Comparison of ENCODE assay signal across 1 cellular context in the genomic region with DNA sequence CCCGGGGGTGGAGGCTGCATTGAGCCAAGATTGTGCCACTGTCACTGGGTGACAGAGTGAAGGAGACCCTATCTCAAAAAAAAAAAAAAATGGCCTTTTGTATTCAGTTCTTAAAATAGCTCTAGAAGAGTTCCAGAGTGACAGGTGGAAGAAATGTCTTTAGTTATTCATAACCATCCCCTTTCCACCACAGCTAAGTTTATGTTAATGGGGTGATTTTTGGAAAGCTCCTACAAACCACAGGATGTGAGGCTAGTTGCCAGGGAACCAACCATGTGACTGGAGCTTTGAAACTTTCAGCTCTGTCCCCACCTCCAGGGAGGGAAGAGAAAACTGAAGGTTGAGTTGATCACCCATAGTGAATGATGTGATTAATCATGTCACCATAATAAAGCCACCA.
TF ChIP-seq lines count a peak whose summit lies in the region.

No MANE protein-coding gene starts in this region.

TF ChIP-seq in GM12878, 131 proteins besides CTCF, POLR2A, EP300 and RAD21:
- TF ChIP-seq RUNX3 (IDR thresholded peaks at IDR 0.05; ENCODE audit: low read length) (peak; percentile 88), MEF2A (IDR thresholded peaks at IDR 0.05; ENCODE audit: insufficient read depth, low read depth, low read length) (peak; percentile 78), POU2F2 (IDR thresholded peaks at IDR 0.05; ENCODE audit: borderline replicate concordance, low read depth, low read length) (peak; percentile 71; the same call in 1 of the 3 replicates), EED (IDR thresholded peaks at IDR 0.05; ENCODE audit: low read depth) (no peak), IKZF2 (IDR thresholded peaks at IDR 0.05) (peak in 1 of 2 experiments; percentile 19; a peak in 1 of 4 replicates), PAX5 (IDR thresholded peaks at IDR 0.05; ENCODE audit: borderline replicate concordance, low read depth, low read length) (no peak), ZNF384 (IDR thresholded peaks at IDR 0.05; ENCODE audit: borderline replicate concordance, low read depth, low read length) (peak; percentile 51; the same call in 1 of the 2 replicates), BMI1 (IDR thresholded peaks at IDR 0.05; ENCODE audit: borderline replicate concordance) (peak; percentile 83), RAD51 (IDR thresholded peaks at IDR 0.05) (peak; percentile 85), MXI1 (IDR thresholded peaks at IDR 0.05; ENCODE audit: low read depth, low read length) (peak; percentile 84), CBFB (IDR thresholded peaks at IDR 0.05; ENCODE audit: low read depth) (0 out of 2 replicates have a peak, but pooled peaks have one; percentile 27), TBL1XR1 (IDR thresholded peaks at IDR 0.05; ENCODE audit: low read depth, low read length) (no peak), KDM1A (IDR thresholded peaks at IDR 0.05; ENCODE audit: borderline replicate concordance) (no peak), MEF2B (IDR thresholded peaks at IDR 0.05; ENCODE audit: partially characterized antibody, poor library complexity, severe bottlenecking) (peak; percentile 57)
- TF ChIP-seq, protein P1, sequence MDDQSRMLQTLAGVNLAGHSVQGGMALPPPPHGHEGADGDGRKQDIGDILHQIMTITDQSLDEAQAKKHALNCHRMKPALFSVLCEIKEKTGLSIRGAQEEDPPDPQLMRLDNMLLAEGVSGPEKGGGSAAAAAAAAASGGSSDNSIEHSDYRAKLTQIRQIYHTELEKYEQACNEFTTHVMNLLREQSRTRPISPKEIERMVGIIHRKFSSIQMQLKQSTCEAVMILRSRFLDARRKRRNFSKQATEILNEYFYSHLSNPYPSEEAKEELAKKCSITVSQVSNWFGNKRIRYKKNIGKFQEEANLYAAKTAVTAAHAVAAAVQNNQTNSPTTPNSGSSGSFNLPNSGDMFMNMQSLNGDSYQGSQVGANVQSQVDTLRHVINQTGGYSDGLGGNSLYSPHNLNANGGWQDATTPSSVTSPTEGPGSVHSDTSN (IDR thresholded peaks at IDR 0.05; ENCODE audit: insufficient replicate concordance, low read depth, low read length) = peak; percentile 49
- TF ChIP-seq, protein P2, sequence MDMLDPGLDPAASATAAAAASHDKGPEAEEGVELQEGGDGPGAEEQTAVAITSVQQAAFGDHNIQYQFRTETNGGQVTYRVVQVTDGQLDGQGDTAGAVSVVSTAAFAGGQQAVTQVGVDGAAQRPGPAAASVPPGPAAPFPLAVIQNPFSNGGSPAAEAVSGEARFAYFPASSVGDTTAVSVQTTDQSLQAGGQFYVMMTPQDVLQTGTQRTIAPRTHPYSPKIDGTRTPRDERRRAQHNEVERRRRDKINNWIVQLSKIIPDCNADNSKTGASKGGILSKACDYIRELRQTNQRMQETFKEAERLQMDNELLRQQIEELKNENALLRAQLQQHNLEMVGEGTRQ (IDR thresholded peaks at IDR 0.05; ENCODE audit: borderline replicate concordance, low read depth, low read length) = peak; percentile 41; the same call in 1 of the 2 replicates
- TF ChIP-seq, protein P3, sequence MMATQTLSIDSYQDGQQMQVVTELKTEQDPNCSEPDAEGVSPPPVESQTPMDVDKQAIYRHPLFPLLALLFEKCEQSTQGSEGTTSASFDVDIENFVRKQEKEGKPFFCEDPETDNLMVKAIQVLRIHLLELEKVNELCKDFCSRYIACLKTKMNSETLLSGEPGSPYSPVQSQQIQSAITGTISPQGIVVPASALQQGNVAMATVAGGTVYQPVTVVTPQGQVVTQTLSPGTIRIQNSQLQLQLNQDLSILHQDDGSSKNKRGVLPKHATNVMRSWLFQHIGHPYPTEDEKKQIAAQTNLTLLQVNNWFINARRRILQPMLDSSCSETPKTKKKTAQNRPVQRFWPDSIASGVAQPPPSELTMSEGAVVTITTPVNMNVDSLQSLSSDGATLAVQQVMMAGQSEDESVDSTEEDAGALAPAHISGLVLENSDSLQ (IDR thresholded peaks at IDR 0.05) = peak; percentile 95
- TF ChIP-seq, protein P4, sequence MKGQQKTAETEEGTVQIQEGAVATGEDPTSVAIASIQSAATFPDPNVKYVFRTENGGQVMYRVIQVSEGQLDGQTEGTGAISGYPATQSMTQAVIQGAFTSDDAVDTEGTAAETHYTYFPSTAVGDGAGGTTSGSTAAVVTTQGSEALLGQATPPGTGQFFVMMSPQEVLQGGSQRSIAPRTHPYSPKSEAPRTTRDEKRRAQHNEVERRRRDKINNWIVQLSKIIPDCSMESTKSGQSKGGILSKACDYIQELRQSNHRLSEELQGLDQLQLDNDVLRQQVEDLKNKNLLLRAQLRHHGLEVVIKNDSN (IDR thresholded peaks at IDR 0.05; ENCODE audit: borderline replicate concordance, extremely low read length, insufficient read depth, low read depth, low read length) = peak; percentile 33
